ENCODE assay signal across 21 cellular contexts in genomic region chr4:108493596-108493931, GRCh38.
DNase-seq lines count a peak whose midpoint lies in the region; ATAC-seq, FAIRE-seq and TF ChIP-seq lines count a peak whose summit lies in the region.
"Had no signal": no experiment of that assay in that cellular context is flagged by ENCODE, and none has a peak within 500 bp of the region (broad histone marks: within the 10 kb centered on the region; RNA-seq: fewer than 3 reads in every experiment).

No MANE protein-coding gene starts in this region.

- ATAC-seq in activated T-cell treated with anti-CD3 and anti-CD28 coated beads, Interleukin-2, amount 50 U/mL, for 72 hours (replicated peaks in 1 of 2) = no peak

- peak overlapping the region; percentile 40 for H3K27ac Mint-ChIP-seq in activated T-cell treated with anti-CD3 and anti-CD28 coated beads, Interleukin-2, amount 50 U/mL, for 72 hours
- H3K27ac Mint-ChIP-seq: CD14-positive monocyte; CD4-positive, alpha-beta T cell; CD8-positive, alpha-beta memory T cell had no signal

- no peaks in the 10 kb centered on the region for H3K36me3 ChIP-seq in HEK293 (ENCODE audit: control insufficient read depth in 2 of 2, insufficient read depth in 1 of 2, low read length in 2 of 2)
- H3K36me3 ChIP-seq: BE2C had no signal

- POLR2A ChIA-PET in HEK293 (lab: Yijun Ruan, JAX) = no interaction called here

- FAIRE-seq in colon (lab: Jason Lieb, UNC) (peak; percentile 66), RCC 7860 (lab: Jason Lieb, UNC) (no peak)
- FAIRE-seq: A549, D721Med, GM12878, GM19239 had no signal

- no peaks in the 10 kb centered on the region for H3K27me3 Mint-ChIP-seq in activated T-cell treated with anti-CD3 and anti-CD28 coated beads, Interleukin-2, amount 50 U/mL, for 72 hours (ENCODE audit: low read depth)
- H3K27me3 Mint-ChIP-seq: CD4-positive, alpha-beta T cell had no signal

- H3K4me3 Mint-ChIP-seq in activated T-cell treated with anti-CD3 and anti-CD28 coated beads, Interleukin-2, amount 50 U/mL, for 72 hours = no peak overlapping the region
- H3K4me3 Mint-ChIP-seq: CD14-positive monocyte; CD4-positive, alpha-beta T cell; CD8-positive, alpha-beta memory T cell had no signal

- peaks cover 4 to 5% of the 10 kb centered on the region in 2 donors for H3K9me3 Mint-ChIP-seq in activated T-cell treated with anti-CD3 and anti-CD28 coated beads, Interleukin-2, amount 50 U/mL, for 72 hours

- CTCF ChIA-PET in HEK293 (lab: Yijun Ruan, JAX) = interaction anchor here (0.6 to 2.8 kb wide), 10 partner anchors 9 to 475 kb away, joined by 3 to 18 read pairs (median 4); no protein-coding TSS in a partner anchor

- H3K27ac ChIP-seq in HEK293 (ENCODE audit: extremely low read depth, low read depth, low read length) = no peak overlapping the region
- H3K27ac ChIP-seq: A549; BLaER1 treated with 17β-estradiol and CSF1 and Interleukin-3, amounts not matched to agents 10 nM and 100 nM; GM23248 had no signal

- DNase-seq in activated T-cell treated with anti-CD3 and anti-CD28 coated beads, Interleukin-2, amount 50 U/mL, for 72 hours = no peak
- DNase-seq in activated T-cell treated with anti-CD3 and anti-CD28 coated beads, Interleukin-2, amount 50 U/mL, for 48 hours = no peak
- no peak for DNase-seq in RCC 7860 (ENCODE audit: low spot score)
- no peak for DNase-seq in activated T-cell treated with anti-CD3 and anti-CD28 coated beads, Interleukin-2, amount 50 U/mL, for 1 hour
- DNase-seq: 8988T, AML-193, DMS 273 treated with DMSO at 0.1 percent for 48 hours, DMS79, GDM1 had no signal

- no peak for TF ChIP-seq CTCF in HEK293 (tag by site-specific recombination; IDR thresholded peaks at IDR 0.05)

- no peaks in the 10 kb centered on the region for H3K4me1 ChIP-seq in HEK293 (ENCODE audit: control insufficient read depth, insufficient read depth, low read length)
- H3K4me1 ChIP-seq: A549; BE2C; BLaER1 treated with 17β-estradiol and CSF1 and Interleukin-3, amounts not matched to agents 10 nM and 100 nM had no signal

- no peaks in the 10 kb centered on the region for H3K4me1 Mint-ChIP-seq in activated T-cell treated with anti-CD3 and anti-CD28 coated beads, Interleukin-2, amount 50 U/mL, for 72 hours (ENCODE audit: low read depth)
- H3K4me1 Mint-ChIP-seq: CD14-positive monocyte; CD8-positive, alpha-beta memory T cell had no signal

- H3K4me3 ChIP-seq in HEK293 (ENCODE audit: low read depth, low read length) = no peak overlapping the region
- H3K4me3 ChIP-seq: A549; BLaER1 treated with 17β-estradiol and CSF1 and Interleukin-3, amounts not matched to agents 10 nM and 100 nM; GM12878; GM23248 had no signal

- H3K36me3 Mint-ChIP-seq in activated T-cell treated with anti-CD3 and anti-CD28 coated beads, Interleukin-2, amount 50 U/mL, for 72 hours (ENCODE audit: insufficient read depth in 2 of 2) = peaks cover 7 to 8% of the 10 kb centered on the region in 2 donors
- H3K36me3 Mint-ChIP-seq: CD14-positive monocyte had no signal

- no peaks in the 10 kb centered on the region for H3K9me3 ChIP-seq in HEK293 (ENCODE audit: control insufficient read depth, insufficient read depth, low read depth, low read length)
- H3K9me3 ChIP-seq: A549, BE2C had no signal

TF ChIP-seq in HEK293, 187 proteins besides CTCF, POLR2A, EP300 and RAD21:
- TF ChIP-seq SETDB1 (IDR thresholded peaks at IDR 0.05; ENCODE audit: insufficient read length, low read length) (peak; percentile 66), ZBTB7A (tag by site-specific recombination; IDR thresholded peaks at IDR 0.05; ENCODE audit: low read depth) (no peak)
